Comparison of ENCODE assay signal across 8 cellular contexts in genomic region chr10:14184841-14185500, GRCh38.
A peak's percentile ranks its signal among the peaks of the same experiment; 100 is the strongest.
DNase-seq lines count a peak whose midpoint lies in the region; ATAC-seq and TF ChIP-seq lines count a peak whose summit lies in the region.

No MANE protein-coding gene starts in this region.

- DNase-seq in Caki2 (ENCODE audit: low read depth), result peak; percentile 27
- peak in 4 of 5 donors; percentile 50 to 83 (median 54) for DNase-seq in T-helper 1 cell
- peak; percentile 55 for DNase-seq in endodermal cell
- DNase-seq in stimulated activated effector memory CD8-positive, alpha-beta T cell treated with anti-CD3 and anti-CD28 coated beads, Interleukin-12 subunit alpha, Interleukin-12 subunit beta, amount 100 ng/mL, for 72 hours (ENCODE audit: low spot score in 2 of 2), result peak; percentile 21 to 64
- no peak for DNase-seq in epidermal melanocyte (ENCODE audit: insufficient read length, low spot score)
- DNase-seq in hepatocyte (ENCODE audit: low spot score), result no peak

- no peaks in the 10 kb centered on the region for H3K9me2 ChIP-seq in hepatocyte (replicated peaks; ENCODE audit: insufficient read depth)

- peak overlapping the region; percentile 99 for H3K27ac Mint-ChIP-seq in endodermal cell
- peak overlapping the region; percentile 99 for H3K27ac Mint-ChIP-seq in stimulated activated effector memory CD8-positive, alpha-beta T cell treated with anti-CD3 and anti-CD28 coated beads, Interleukin-12 subunit alpha, Interleukin-12 subunit beta, amount 100 ng/mL, for 72 hours

- no peaks in the 10 kb centered on the region for H3K36me3 Mint-ChIP-seq in endodermal cell (ENCODE audit: low read depth)
- H3K36me3 Mint-ChIP-seq in stimulated activated effector memory CD8-positive, alpha-beta T cell treated with anti-CD3 and anti-CD28 coated beads, Interleukin-12 subunit alpha, Interleukin-12 subunit beta, amount 100 ng/mL, for 72 hours, result peaks cover 21% of the 10 kb centered on the region

- TF ChIP-seq CTCF in endodermal cell (conservative IDR thresholded peaks at IDR 0.05) (no peak), hepatocyte (IDR thresholded peaks at IDR 0.05; ENCODE audit: poor library complexity) (no peak)

- H3K4me3 Mint-ChIP-seq in endodermal cell, result no peak overlapping the region
- H3K4me3 Mint-ChIP-seq in stimulated activated effector memory CD8-positive, alpha-beta T cell treated with anti-CD3 and anti-CD28 coated beads, Interleukin-12 subunit alpha, Interleukin-12 subunit beta, amount 100 ng/mL, for 72 hours, result peak overlapping the region; percentile 51

- no peaks in the 10 kb centered on the region for H3K9me3 ChIP-seq in endodermal cell (ENCODE audit: control insufficient read depth, low read length)
- no peaks in the 10 kb centered on the region for H3K9me3 ChIP-seq in hepatocyte (ENCODE audit: low read depth)

- H2AFZ ChIP-seq in hepatocyte, result no peak overlapping the region

- ATAC-seq in GM19467 (IDR thresholded peaks at IDR 0.05; ENCODE audit: unreplicated experiment), result peak; percentile 56
- peak; percentile 40 for ATAC-seq in HG03469 (IDR thresholded peaks at IDR 0.05; ENCODE audit: unreplicated experiment)
- peak; percentile 68 for ATAC-seq in stimulated activated effector memory CD8-positive, alpha-beta T cell treated with anti-CD3 and anti-CD28 coated beads, Interleukin-12 subunit alpha, Interleukin-12 subunit beta, amount 100 ng/mL, for 72 hours

- 76 to 78% methylated on average over 9 to 11 of the region's 13 CpGs for WGBS in endodermal cell (ENCODE audit: insufficient coverage in 1 of 2, insufficient read length in 1 of 2), 2 experiments
- WGBS in hepatocyte (ENCODE audit: low lambda C conversion rate, missing lambda C conversion rate), result 50% methylated on average over 13 of the region's 13 CpGs

- H3K9ac ChIP-seq in endodermal cell (ENCODE audit: extremely low read depth, low read length, poor library complexity, severe bottlenecking), result peak overlapping the region; percentile 78

- no peaks in the 10 kb centered on the region for H4K20me1 ChIP-seq in hepatocyte (ENCODE audit: insufficient read depth, poor library complexity, severe bottlenecking)

- peak overlapping the region; percentile 95 for H3K27ac ChIP-seq in endodermal cell (ENCODE audit: low read depth, low read length)
- H3K27ac ChIP-seq in hepatocyte, result no peak overlapping the region

- H3K4me3 ChIP-seq in endodermal cell (ENCODE audit: low read length) (no peak overlapping the region), hepatocyte (no peak overlapping the region)

- no peaks in the 10 kb centered on the region for H3K27me3 Mint-ChIP-seq in endodermal cell (ENCODE audit: insufficient read depth)

- in situ Hi-C loops in Caki2 (cut with HindIII; ENCODE audit: low pct_unique_long_range_greater_than_20kb, low sequenced_read_pairs), result loop anchor here (10.0 kb wide), 1 partner anchor 130 kb away; no protein-coding TSS in a partner anchor

- H3K4me1 Mint-ChIP-seq in endodermal cell, result peaks cover 22% of the 10 kb centered on the region
- H3K4me1 Mint-ChIP-seq in stimulated activated effector memory CD8-positive, alpha-beta T cell treated with anti-CD3 and anti-CD28 coated beads, Interleukin-12 subunit alpha, Interleukin-12 subunit beta, amount 100 ng/mL, for 72 hours, result peaks cover 22% of the 10 kb centered on the region

- peaks cover 6% of the 10 kb centered on the region for H3K4me1 ChIP-seq in endodermal cell (ENCODE audit: control insufficient read depth, insufficient read depth, low read length)
- H3K4me1 ChIP-seq in hepatocyte (ENCODE audit: insufficient read depth), result no peaks in the 10 kb centered on the region

- H3K4me2 ChIP-seq in hepatocyte, result no peak overlapping the region

- H3K9me3 Mint-ChIP-seq in endodermal cell, result no peaks in the 10 kb centered on the region
- H3K9me3 Mint-ChIP-seq in stimulated activated effector memory CD8-positive, alpha-beta T cell treated with anti-CD3 and anti-CD28 coated beads, Interleukin-12 subunit alpha, Interleukin-12 subunit beta, amount 100 ng/mL, for 72 hours, result no peaks in the 10 kb centered on the region

- H3K27me3 ChIP-seq in endodermal cell (ENCODE audit: control insufficient read depth, insufficient read depth, low read length, poor library complexity, severe bottlenecking) (no peaks in the 10 kb centered on the region), hepatocyte (no peaks in the 10 kb centered on the region)

- no peaks in the 10 kb centered on the region for H3K79me2 ChIP-seq in hepatocyte

- H3K36me3 ChIP-seq in endodermal cell (ENCODE audit: control insufficient read depth, insufficient read depth, low read length), result no peaks in the 10 kb centered on the region
- H3K36me3 ChIP-seq in hepatocyte (replicated peaks; ENCODE audit: insufficient read depth, low read depth), result no peaks in the 10 kb centered on the region

Comparison
In these comparisons a context has a peak if more than half of its experiments do, and no peak if none do; other contexts are left out.
1. DNase-seq: peak in Caki2 (single experiment), T-helper 1 cell (4 of 5), endodermal cell (single experiment) and stimulated activated effector memory CD8-positive, alpha-beta T cell treated with anti-CD3 and anti-CD28 coated beads, Interleukin-12 subunit alpha, Interleukin-12 subunit beta, amount 100 ng/mL, for 72 hours (2 of 2); none in epidermal melanocyte (single experiment) and hepatocyte (single experiment).
2. Peak in every context shown above with its lines, with median percentiles within 50 percentile points of each other: ATAC-seq.